7 cellular contexts compared by ENCODE assay signal in genomic region chr9:108272350-108272899, GRCh38.
DNase-seq lines count a peak whose midpoint lies in the region; TF ChIP-seq lines count a peak whose summit lies in the region.

No MANE protein-coding gene starts in this region.

- H4K20me1 ChIP-seq in Karpas-422 (ENCODE audit: insufficient read depth, low read depth, low read length) (no peaks in the 10 kb centered on the region), SK-N-SH (ENCODE audit: insufficient read depth) (no peaks in the 10 kb centered on the region)

- POLR2A ChIA-PET in SK-N-SH (lab: Yijun Ruan, JAX): no interaction called here

- H3K27ac ChIP-seq in Karpas-422 (ENCODE audit: low read length) (no peak overlapping the region), SK-N-SH (ENCODE audit: low read depth in 2 of 2, low read length in 1 of 2) (no peak overlapping the region)

- H3K4me3 ChIP-seq in GM12875 (ENCODE audit: low read depth, low read length): no peak overlapping the region
- no peak overlapping the region for H3K4me3 ChIP-seq in Karpas-422 (ENCODE audit: low read length)
- peak overlapping the region; percentile 27 to 42; a peak in 3 of 4 replicates for H3K4me3 ChIP-seq in SK-N-SH (ENCODE audit: low read depth in 2 of 2, low read length in 1 of 2)
- H3K4me3 ChIP-seq in foreskin fibroblast (ENCODE audit: low read depth in 1 of 2, low read length in 2 of 2): peak overlapping the region; percentile 15 to 28

- H2AFZ ChIP-seq in Karpas-422 (ENCODE audit: low read length) (no peak overlapping the region), SK-N-SH (ENCODE audit: low read depth) (no peak overlapping the region; the same call in 1 of the 2 replicates)

- H3K27me3 ChIP-seq in Karpas-422 (ENCODE audit: low read length) (no peaks in the 10 kb centered on the region), SK-N-SH (ENCODE audit: insufficient read depth) (no peaks in the 10 kb centered on the region; the same call in 1 of the 2 replicates)

- peak; percentile 67 for DNase-seq in Karpas-422
- DNase-seq in SK-N-SH: peak; percentile 40
- peak; percentile 50 to 81 for DNase-seq in foreskin fibroblast
- peak in 43 of 56 donors; percentile 2 to 64 (median 19) for DNase-seq in nucleus accumbens (lab: John Stamatoyannopoulos, UW)
- no peak for DNase-seq in central memory CD4-positive, alpha-beta T cell
- DNase-seq in NCI-H146 treated with DMSO at 0.1 percent for 48 hours (lab: John Stamatoyannopoulos, UW; ENCODE audit: unreplicated experiment): no peak

- CTCF ChIA-PET in SK-N-SH (lab: Yijun Ruan, JAX): interaction anchor here (0.6 to 3.1 kb wide), 9 partner anchors 8 to 850 kb away, joined by 3 to 11 read pairs (median 3); no protein-coding TSS in a partner anchor

- peak; percentile 67 for TF ChIP-seq RAD21 in SK-N-SH (IDR thresholded peaks at IDR 0.05; ENCODE audit: low read length)

- WGBS in SK-N-SH (ENCODE audit: low lambda C conversion rate): 31% methylated on average over 7 of the region's 7 CpGs

- no peak overlapping the region for H3K9ac ChIP-seq in Karpas-422 (ENCODE audit: low read length)
- H3K9ac ChIP-seq in SK-N-SH: no peak overlapping the region

- H3F3A ChIP-seq in SK-N-SH (replicated peaks; ENCODE audit: insufficient read depth): no peaks in the 10 kb centered on the region

- H3K9me3 ChIP-seq in Karpas-422 (ENCODE audit: low read length) (no peaks in the 10 kb centered on the region), SK-N-SH (no peaks in the 10 kb centered on the region)

- TF ChIP-seq CTCF in GM12875 (IDR thresholded peaks at IDR 0.05; ENCODE audit: borderline replicate concordance, insufficient read depth, low read depth, low read length) (peak; percentile 55), SK-N-SH (IDR thresholded peaks at IDR 0.05) (peak; percentile 58), foreskin fibroblast (IDR thresholded peaks at IDR 0.05; ENCODE audit: low read depth, low read length) (peak; percentile 43)

- H3K4me2 ChIP-seq in Karpas-422 (ENCODE audit: low read depth, low read length, poor library complexity, severe bottlenecking): no peak overlapping the region
- H3K4me2 ChIP-seq in SK-N-SH: peak overlapping the region; percentile 63

- H3K79me2 ChIP-seq in Karpas-422 (ENCODE audit: low read length) (no peaks in the 10 kb centered on the region), SK-N-SH (ENCODE audit: insufficient read depth) (no peaks in the 10 kb centered on the region)

- H3K9me2 ChIP-seq in Karpas-422 (replicated peaks; ENCODE audit: insufficient read depth, low read length) (no peaks in the 10 kb centered on the region), SK-N-SH (no peaks in the 10 kb centered on the region)

- no peaks in the 10 kb centered on the region; the same call in 1 of the 2 replicates for H3K4me1 ChIP-seq in Karpas-422 (ENCODE audit: low read length)
- H3K4me1 ChIP-seq in SK-N-SH (ENCODE audit: control insufficient read depth in 1 of 2, insufficient read depth in 2 of 2, low read depth in 1 of 2, low read length in 1 of 2): no peaks in the 10 kb centered on the region; a peak in 1 of 4 replicates

- H3K36me3 ChIP-seq in Karpas-422 (ENCODE audit: insufficient read depth, low read length) (no peaks in the 10 kb centered on the region), SK-N-SH (replicated peaks in 1 of 2; ENCODE audit: control insufficient read depth in 1 of 2, insufficient read depth in 2 of 2, low read length in 1 of 2) (no peaks in the 10 kb centered on the region)

- no peak for TF ChIP-seq EP300 in SK-N-SH (IDR thresholded peaks at IDR 0.05; ENCODE audit: borderline replicate concordance in 1 of 2, low read depth in 1 of 2, low read length in 1 of 2)

TF ChIP-seq in SK-N-SH, 30 proteins besides CTCF, POLR2A, EP300 and RAD21:
- TF ChIP-seq SMC3 (IDR thresholded peaks at IDR 0.05; ENCODE audit: low read depth, low read length): peak; percentile 45
- TF ChIP-seq POLR2AphosphoS5 (IDR thresholded peaks at IDR 0.05; ENCODE audit: low read depth, low read length): no peak
TF ChIP-seq in SK-N-SH: peak in this region for 1.

Comparison
In these comparisons a context has a peak if more than half of its experiments do, and no peak if none do; other contexts are left out.
1. H3K4me3 ChIP-seq: peak in SK-N-SH (2 of 2) and foreskin fibroblast (2 of 2); none in GM12875 (single experiment) and Karpas-422 (single experiment).
2. DNase-seq: peak in Karpas-422 (single experiment), SK-N-SH (single experiment), foreskin fibroblast (2 of 2) and nucleus accumbens (43 of 56); none in central memory CD4-positive, alpha-beta T cell (single experiment) and NCI-H146 treated with DMSO at 0.1 percent for 48 hours (single experiment).
3. Peak in every context shown above with its lines, with median percentiles within 50 percentile points of each other: CTCF ChIP-seq.